8 cellular contexts compared by ENCODE assay signal in the genomic region with DNA sequence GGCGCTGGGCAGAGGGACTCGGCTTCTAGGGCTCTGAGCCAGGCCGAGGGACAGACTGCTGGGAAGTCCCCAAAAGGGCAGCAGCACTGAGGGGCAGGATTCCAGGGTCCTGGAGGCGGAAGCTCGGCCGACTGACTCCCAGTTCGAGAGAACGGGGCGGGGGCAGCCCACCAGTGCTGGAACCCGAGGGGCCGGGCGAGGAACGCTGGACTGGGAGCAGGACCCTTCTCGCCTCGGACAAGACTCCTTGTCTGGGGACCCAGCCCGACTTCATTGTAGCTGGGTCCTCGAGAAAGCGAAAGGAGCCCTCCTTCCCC. TPM values are rescaled to one million over a fixed set of nuclear protein-coding genes. Genes with fewer than 3 reads are reported as not detected.
DNase-seq lines count a peak whose midpoint lies in the region; ATAC-seq and TF ChIP-seq lines count a peak whose summit lies in the region.

No MANE protein-coding gene starts in this region.

- H3K4me1 ChIP-seq in DOHH2 (ENCODE audit: control insufficient read depth, low read length): peaks cover 32% of the 10 kb centered on the region
- no peaks in the 10 kb centered on the region for H3K4me1 ChIP-seq in neuron (ENCODE audit: insufficient read depth, low read length)

- peak overlapping the region; percentile 85 to 91 for H3K4me3 Mint-ChIP-seq in effector memory CD8-positive, alpha-beta T cell

- no peak for TF ChIP-seq CTCF in DOHH2 (IDR thresholded peaks at IDR 0.05; ENCODE audit: low read depth, low read length, poor library complexity, severe bottlenecking)

- peaks cover 11% of the 10 kb centered on the region for H3K36me3 Mint-ChIP-seq in effector memory CD8-positive, alpha-beta T cell (ENCODE audit: insufficient read depth)

- no peaks in the 10 kb centered on the region for H3K27me3 Mint-ChIP-seq in effector memory CD8-positive, alpha-beta T cell

- no peaks in the 10 kb centered on the region for H3K9me3 Mint-ChIP-seq in effector memory CD8-positive, alpha-beta T cell

- peaks cover 29% of the 10 kb centered on the region for H3K79me2 ChIP-seq in DOHH2 (ENCODE audit: control insufficient read depth, low read length)

- H3K4me3 ChIP-seq in DOHH2 (ENCODE audit: low read length) (peak overlapping the region; percentile 91), MG63 (peak overlapping the region; percentile 66), neuron (ENCODE audit: low read length) (peak overlapping the region; percentile 45)

- H3K27ac Mint-ChIP-seq in effector memory CD8-positive, alpha-beta T cell: peak overlapping the region; percentile 92 to 93

- H4K20me1 ChIP-seq in DOHH2 (ENCODE audit: control insufficient read depth, insufficient read depth, low read depth, low read length): no peaks in the 10 kb centered on the region

- peak; percentile 12 for ATAC-seq in effector memory CD8-positive, alpha-beta T cell (replicated peaks)
- ATAC-seq in GM19463 (IDR thresholded peaks at IDR 0.05; ENCODE audit: unreplicated experiment): no peak

- peaks cover 4% of the 10 kb centered on the region; the same call in 1 of the 2 replicates for H3F3A ChIP-seq in DOHH2 (ENCODE audit: control insufficient read depth, insufficient read depth)

- DNase-seq in MG63 (no peak), SW480 (ENCODE audit: low spot score) (no peak), Kasumi-1 (lab: John Stamatoyannopoulos, UW) (no peak), globus pallidus (ENCODE audit: low spot score) (no peak)
- no peak for DNase-seq in effector memory CD8-positive, alpha-beta T cell

- peaks cover 35 to 40% of the 10 kb centered on the region in 2 donors for H3K4me1 Mint-ChIP-seq in effector memory CD8-positive, alpha-beta T cell (ENCODE audit: low read depth in 2 of 2)

- peak overlapping the region; percentile 90 for H3K4me2 ChIP-seq in DOHH2 (ENCODE audit: low read length)

- H3K27me3 ChIP-seq in DOHH2 (ENCODE audit: control insufficient read depth, low read length) (no peaks in the 10 kb centered on the region), MG63 (no peaks in the 10 kb centered on the region), neuron (ENCODE audit: insufficient read depth, low read length) (peaks cover 21% of the 10 kb centered on the region)

- peak overlapping the region; percentile 53 for H2AFZ ChIP-seq in neuron (ENCODE audit: low read depth, low read length)

- H3K27ac ChIP-seq in DOHH2 (ENCODE audit: low read depth, low read length): peak overlapping the region; percentile 51

- H3K36me3 ChIP-seq in DOHH2 (ENCODE audit: control insufficient read depth, low read length) (peaks cover 8% of the 10 kb centered on the region; the same call in 1 of the 2 replicates), MG63 (no peaks in the 10 kb centered on the region), neuron (ENCODE audit: insufficient read depth, low read length) (no peaks in the 10 kb centered on the region)

- no peaks in the 10 kb centered on the region for H3K9me3 ChIP-seq in DOHH2 (ENCODE audit: control insufficient read depth, insufficient read depth, low read length)
- no peaks in the 10 kb centered on the region for H3K9me3 ChIP-seq in MG63
- H3K9me3 ChIP-seq in neuron (ENCODE audit: low read length): no peaks in the 10 kb centered on the region

- H3K9me2 ChIP-seq in DOHH2 (replicated peaks; ENCODE audit: control insufficient read depth, low read length): no peaks in the 10 kb centered on the region

RNA-seq across cellular contexts. Expression of a gene that starts 0.2 kb away (rescaled TPM):
- 1.9 and 5.6 TPM in 2 replicates for total RNA-seq in MG63 (2014; rRNA removed; shearing (Covaris generic); ENCODE audit: low replicate concordance)

RNA-seq across cellular contexts. Expression of a gene that starts 9.6 kb away (rescaled TPM):
- total RNA-seq in MG63 (2014; rRNA removed; shearing (Covaris generic); ENCODE audit: low replicate concordance): not detected in 2 replicates

RNA-seq across cellular contexts. Expression of a gene that starts 10.0 kb away (rescaled TPM):
- 19.1 and 58.1 TPM in 2 replicates for total RNA-seq in MG63 (2014; rRNA removed; shearing (Covaris generic); ENCODE audit: low replicate concordance)

RNA-seq across cellular contexts. Expression of a gene that starts 20.1 kb away (rescaled TPM):
- total RNA-seq in MG63 (2014; rRNA removed; shearing (Covaris generic); ENCODE audit: low replicate concordance): 32.2 and 88.3 TPM in 2 replicates

RNA-seq across cellular contexts. Expression of a gene that starts 36.8 kb away (rescaled TPM):
- total RNA-seq in MG63 (2014; rRNA removed; shearing (Covaris generic); ENCODE audit: low replicate concordance): 1.3 TPM in 1 of 2 replicates, not detected in the other
